In the genomic region with DNA sequence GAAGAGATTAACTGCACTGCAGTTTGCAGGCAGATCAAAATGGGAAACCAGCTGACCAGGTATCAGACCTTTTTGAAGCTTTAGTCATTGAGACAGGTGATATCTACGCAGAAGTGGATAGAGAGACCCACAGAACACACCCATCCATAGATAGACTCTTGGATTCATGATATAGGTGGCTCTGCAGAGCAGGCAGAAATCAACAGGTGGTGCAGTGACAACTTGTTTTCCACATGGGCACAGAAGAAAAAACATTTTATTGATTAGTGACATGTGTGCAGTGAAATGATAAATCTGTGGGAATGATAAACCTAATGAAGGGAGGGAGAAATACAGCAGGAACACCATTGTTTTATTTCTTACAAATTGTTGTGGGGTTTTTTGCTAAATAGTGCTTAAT, we compare ENCODE assay signal across 22 cellular contexts.
"Had no signal": no experiment of that assay in that cellular context is flagged by ENCODE, and none has a peak within 500 bp of the region (broad histone marks: within the 10 kb centered on the region; RNA-seq: fewer than 3 reads in every experiment).

No MANE protein-coding gene starts in this region.

- H3K4me1 ChIP-seq: prostate gland had no signal

- H3K9me3 Mint-ChIP-seq: activated CD4-positive, alpha-beta memory T cell treated with anti-CD3 and anti-CD28 coated beads, Interleukin-2, amount 10 ng/mL, durations not matched to agents 7 days and 5 days; activated naive CD8-positive, alpha-beta T cell treated with anti-CD3 and anti-CD28 coated beads for 36 hours; activated T-helper 17 cell treated with anti-CD3 and anti-CD28 coated beads, Interleukin-2, amount 50 U/mL, for 72 hours; dendritic cell treated with granulocyte-macrophage colony-stimulating factor and Interleukin-4, amounts not matched to agents 40 ng/mL and 50 ng/mL, for 4 days; nephron; T-cell had no signal

- H3K4me3 ChIP-seq: esophagus muscularis mucosa, lower lobe of right lung, prostate gland, thoracic aorta, upper lobe of left lung had no signal

- H3K27ac ChIP-seq: esophagus muscularis mucosa, lower lobe of right lung, prostate gland, thoracic aorta, upper lobe of left lung had no signal

- H3K27me3 Mint-ChIP-seq: activated CD4-positive, alpha-beta memory T cell treated with anti-CD3 and anti-CD28 coated beads, Interleukin-2, amount 10 ng/mL, durations not matched to agents 7 days and 5 days; activated CD8-positive, alpha-beta memory T cell treated with anti-CD3 and anti-CD28 coated beads, Interleukin-2, amount 10 ng/mL, durations not matched to agents 7 days and 5 days; activated naive CD8-positive, alpha-beta T cell treated with anti-CD3 and anti-CD28 coated beads for 36 hours; activated T-helper 17 cell treated with anti-CD3 and anti-CD28 coated beads, Interleukin-2, amount 50 U/mL, for 72 hours; dendritic cell treated with granulocyte-macrophage colony-stimulating factor and Interleukin-4, amounts not matched to agents 40 ng/mL and 50 ng/mL, for 4 days; T-cell had no signal

- H3K27me3 ChIP-seq: esophagus muscularis mucosa, upper lobe of left lung had no signal

- H3K4me3 Mint-ChIP-seq: activated CD4-positive, alpha-beta memory T cell treated with anti-CD3 and anti-CD28 coated beads, Interleukin-2, amount 10 ng/mL, durations not matched to agents 7 days and 5 days; activated CD8-positive, alpha-beta memory T cell treated with anti-CD3 and anti-CD28 coated beads, Interleukin-2, amount 10 ng/mL, durations not matched to agents 7 days and 5 days; activated naive CD8-positive, alpha-beta T cell treated with anti-CD3 and anti-CD28 coated beads for 36 hours; activated T-helper 17 cell treated with anti-CD3 and anti-CD28 coated beads, Interleukin-2, amount 50 U/mL, for 72 hours; dendritic cell treated with granulocyte-macrophage colony-stimulating factor and Interleukin-4, amounts not matched to agents 40 ng/mL and 50 ng/mL, for 4 days; nephron; T-cell had no signal

- H3K27ac Mint-ChIP-seq: activated CD4-positive, alpha-beta memory T cell treated with anti-CD3 and anti-CD28 coated beads, Interleukin-2, amount 10 ng/mL, durations not matched to agents 7 days and 5 days; activated CD8-positive, alpha-beta memory T cell treated with anti-CD3 and anti-CD28 coated beads, Interleukin-2, amount 10 ng/mL, durations not matched to agents 7 days and 5 days; activated naive CD8-positive, alpha-beta T cell treated with anti-CD3 and anti-CD28 coated beads for 36 hours; activated T-helper 17 cell treated with anti-CD3 and anti-CD28 coated beads, Interleukin-2, amount 50 U/mL, for 72 hours; dendritic cell treated with granulocyte-macrophage colony-stimulating factor and Interleukin-4, amounts not matched to agents 40 ng/mL and 50 ng/mL, for 4 days had no signal

- DNase-seq: activated CD4-positive, alpha-beta memory T cell treated with anti-CD3 and anti-CD28 coated beads, Interleukin-2, amount 10 ng/mL, durations not matched to agents 7 days and 5 days; activated CD4-positive, alpha-beta T cell treated with anti-CD3 and anti-CD28 coated beads for 48 hours; activated CD4-positive, CD25-positive, alpha-beta regulatory T cell; activated CD8-positive, alpha-beta memory T cell treated with anti-CD3 and anti-CD28 coated beads, Interleukin-2, amount 10 ng/mL, durations not matched to agents 7 days and 5 days; activated naive CD4-positive, alpha-beta T cell; activated naive CD8-positive, alpha-beta T cell treated with anti-CD3 and anti-CD28 coated beads for 36 hours; amniotic stem cell; effector CD8-positive, alpha-beta T cell; left cardiac atrium; lower lobe of right lung; nucleus accumbens; right cardiac atrium; small intestine; stimulated activated CD4-positive, alpha-beta T cell treated with anti-CD3 and anti-CD28 coated beads, Interleukin-4, amount 100 ng/mL, for 1 hour; T-cell; upper lobe of left lung had no signal

- ATAC-seq: activated CD8-positive, alpha-beta memory T cell treated with anti-CD3 and anti-CD28 coated beads, Interleukin-2, amount 10 ng/mL, durations not matched to agents 7 days and 5 days; activated T-helper 17 cell treated with anti-CD3 and anti-CD28 coated beads, Interleukin-2, amount 50 U/mL, for 72 hours; left cardiac atrium; lower lobe of right lung; right cardiac atrium; T-cell had no signal

- H3K9me3 ChIP-seq: esophagus muscularis mucosa, lower lobe of right lung, prostate gland, thoracic aorta, upper lobe of left lung had no signal

- H3K36me3 ChIP-seq: esophagus muscularis mucosa, lower lobe of right lung, prostate gland, thoracic aorta, upper lobe of left lung had no signal
